ENCODE assay signal across 8 cellular contexts in the genomic region with DNA sequence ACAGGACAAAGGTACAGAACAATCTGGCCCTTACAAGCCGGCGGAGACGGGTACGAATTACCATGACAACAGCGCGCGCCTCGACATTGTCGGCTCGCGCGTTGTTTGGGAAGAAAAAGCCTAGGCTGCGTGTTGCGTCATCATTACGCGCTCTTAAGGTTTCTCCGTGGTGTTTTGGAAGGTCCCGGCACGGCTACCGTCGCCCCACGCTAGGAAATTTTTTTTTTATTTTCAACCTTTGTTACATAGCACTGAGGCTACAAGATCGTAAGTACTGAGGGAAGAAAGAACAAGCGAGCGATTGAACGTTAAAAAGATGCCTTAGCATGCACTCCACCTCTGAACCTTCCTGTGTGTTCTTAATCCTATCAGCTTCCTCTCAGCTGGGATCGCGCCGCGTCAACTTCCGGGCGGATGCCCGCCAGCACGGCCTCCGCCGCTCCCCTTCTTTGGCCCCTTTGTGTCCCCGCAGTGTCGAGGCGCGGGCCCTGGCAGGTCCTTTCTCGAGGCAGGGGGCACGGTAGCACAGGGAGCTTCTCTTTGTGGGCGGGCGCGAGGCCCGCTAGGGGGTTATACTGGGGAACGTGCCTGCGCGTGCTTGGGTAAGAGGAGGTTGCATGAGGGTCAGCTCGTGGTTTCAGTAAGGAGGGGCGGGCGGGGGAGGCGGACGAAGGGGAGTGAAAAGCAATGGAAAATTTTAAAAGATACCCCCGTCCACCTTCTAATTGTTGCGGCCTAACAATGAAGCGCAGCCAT. TPM values are rescaled to one million over a fixed set of nuclear protein-coding genes. Genes with fewer than 3 reads are reported as not detected.
DNase-seq lines count a peak whose midpoint lies in the region; ATAC-seq, FAIRE-seq and TF ChIP-seq lines count a peak whose summit lies in the region.

A gene with protein sequence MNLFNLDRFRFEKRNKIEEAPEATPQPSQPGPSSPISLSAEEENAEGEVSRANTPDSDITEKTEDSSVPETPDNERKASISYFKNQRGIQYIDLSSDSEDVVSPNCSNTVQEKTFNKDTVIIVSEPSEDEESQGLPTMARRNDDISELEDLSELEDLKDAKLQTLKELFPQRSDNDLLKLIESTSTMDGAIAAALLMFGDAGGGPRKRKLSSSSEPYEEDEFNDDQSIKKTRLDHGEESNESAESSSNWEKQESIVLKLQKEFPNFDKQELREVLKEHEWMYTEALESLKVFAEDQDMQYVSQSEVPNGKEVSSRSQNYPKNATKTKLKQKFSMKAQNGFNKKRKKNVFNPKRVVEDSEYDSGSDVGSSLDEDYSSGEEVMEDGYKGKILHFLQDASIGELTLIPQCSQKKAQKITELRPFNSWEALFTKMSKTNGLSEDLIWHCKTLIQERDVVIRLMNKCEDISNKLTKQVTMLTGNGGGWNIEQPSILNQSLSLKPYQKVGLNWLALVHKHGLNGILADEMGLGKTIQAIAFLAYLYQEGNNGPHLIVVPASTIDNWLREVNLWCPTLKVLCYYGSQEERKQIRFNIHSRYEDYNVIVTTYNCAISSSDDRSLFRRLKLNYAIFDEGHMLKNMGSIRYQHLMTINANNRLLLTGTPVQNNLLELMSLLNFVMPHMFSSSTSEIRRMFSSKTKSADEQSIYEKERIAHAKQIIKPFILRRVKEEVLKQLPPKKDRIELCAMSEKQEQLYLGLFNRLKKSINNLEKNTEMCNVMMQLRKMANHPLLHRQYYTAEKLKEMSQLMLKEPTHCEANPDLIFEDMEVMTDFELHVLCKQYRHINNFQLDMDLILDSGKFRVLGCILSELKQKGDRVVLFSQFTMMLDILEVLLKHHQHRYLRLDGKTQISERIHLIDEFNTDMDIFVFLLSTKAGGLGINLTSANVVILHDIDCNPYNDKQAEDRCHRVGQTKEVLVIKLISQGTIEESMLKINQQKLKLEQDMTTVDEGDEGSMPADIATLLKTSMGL (plus strand): TSS at position 397 of the 756 bp plus-strand sequence. CDS start 530 bp downstream, outside the sequence.

- peaks cover 4 to 17% of the 10 kb centered on the region in 2 experiments; a peak in 4 of 5 replicates for H3K36me3 ChIP-seq in HepG2 (replicated peaks in 1 of 2; ENCODE audit: control insufficient read depth in 1 of 2, insufficient read depth in 2 of 2, low read length in 2 of 2)

- in situ Hi-C loops in HepG2 (cut with HindIII; ENCODE audit: extremely low pct_ligation_motif_present, low pct_unique_long_range_greater_than_20kb) = no loop called here

- BruUV-seq in HepG2 (replicated peaks; lab: Mats Ljungman, UMichigan) = TSS peak; percentile 90

- ATAC-seq in GM19372 (IDR thresholded peaks at IDR 0.05; ENCODE audit: low read depth, unreplicated experiment) (peak; percentile 92), HG03558 (IDR thresholded peaks at IDR 0.05; ENCODE audit: extremely low read depth, unreplicated experiment) (peak; percentile 90), HepG2 (peak; percentile 98)

- intact Hi-C loops in HepG2 (cut with micrococcal nuclease; ENCODE audit: unreplicated experiment) = loop anchor here (1.0 to 5.0 kb wide), 2 partner anchors 59 to 90 kb away; no protein-coding TSS in a partner anchor

- peak within 1 kb of the TSS; percentile 91 for H3K9ac ChIP-seq in HepG2 (ENCODE audit: insufficient read depth, low read depth, low read length)

- peak within 1 kb of the TSS; percentile 77 to 81 (median 79) for H3K4me3 ChIP-seq in HepG2 (replicated peaks in 1 of 3; ENCODE audit: insufficient read depth in 1 of 3, low read depth in 2 of 3, low read length in 3 of 3)

- H3K4me2 ChIP-seq in HepG2 (ENCODE audit: low read depth, low read length) = peak within 1 kb of the TSS; percentile 89

- peak in 1 of 2 experiments; percentile 8; a peak in 1 of 4 replicates for TF ChIP-seq EP300 in HepG2 (IDR thresholded peaks at IDR 0.05; ENCODE audit: low read depth in 2 of 2, low read length in 2 of 2)
- TF ChIP-seq EP300 in HepG2 (CRISPR knock-in tag; IDR thresholded peaks at IDR 0.05; ENCODE audit: borderline replicate concordance) = 0 out of 2 replicates have a peak, but pooled peaks have one; percentile 41

- no peak for TF ChIP-seq RAD21 in HepG2 (CRISPR knock-in tag; IDR thresholded peaks at IDR 0.05)

- peaks cover 2% of the 10 kb centered on the region; the same call in 1 of the 2 replicates for H3K9me3 ChIP-seq in HepG2 (ENCODE audit: low read length)

- H3K27ac ChIP-seq in HepG2 (ENCODE audit: extremely low read length, insufficient read depth, low read length) = peak within 1 kb of the TSS; percentile 94

- peak; percentile 70 to 88 for TF ChIP-seq POLR2A in HepG2 (IDR thresholded peaks at IDR 0.05; ENCODE audit: insufficient read depth in 1 of 2, low read depth in 2 of 2, low read length in 2 of 2)

- TF ChIP-seq CTCF in HepG2 (CRISPR knock-in tag; IDR thresholded peaks at IDR 0.05) = 0 out of 2 replicates have a peak, but pooled peaks have one; percentile 13

- POLR2A ChIA-PET in HepG2 (lab: Yijun Ruan, JAX) = interaction anchor here (0.6 to 1.0 kb wide), 4 partner anchors 24 to 91 kb away, joined by 3 to 4 read pairs (median 4); no protein-coding TSS in a partner anchor

- CTCF ChIA-PET in HepG2 (lab: Yijun Ruan, JAX; ENCODE audit: low intra/inter-chr PET ratio, low total read pairs) = no interaction called here

- peak; percentile 33 to 98 (median 84) for DNase-seq in C1 segment of cervical spinal cord (lab: John Stamatoyannopoulos, UW)
- peak; percentile 84 for DNase-seq in NCI-H748 treated with DMSO at 0.1 percent for 48 hours (lab: John Stamatoyannopoulos, UW)
- DNase-seq in activated CD4-positive, alpha-beta T cell treated with anti-CD3 and anti-CD28 coated beads, Interleukin-2, amount 50 U/mL, for 24 hours (ENCODE audit: low read depth in 1 of 2, low spot score in 1 of 2) = peak; percentile 73 to 89
- peak; percentile 96 to 97 for DNase-seq in dermis microvascular lymphatic vessel endothelial cell (ENCODE audit: low read depth in 2 of 2)
- DNase-seq in HepG2 (ENCODE audit: low spot score) = peak; percentile 91
- DNase-seq in stimulated activated CD4-positive, alpha-beta T cell treated with anti-CD3 and anti-CD28 coated beads, Interleukin-4, amount 100 ng/mL, for 1 hour = peak; percentile 85

- no peak for FAIRE-seq in HepG2 (lab: Jason Lieb, UNC)

- H4K20me1 ChIP-seq in HepG2 (ENCODE audit: insufficient read depth, low read length) = no peaks in the 10 kb centered on the region

- WGBS in HepG2 (ENCODE audit: low lambda C conversion rate) = 1% methylated on average over 57 of the region's 57 CpGs

- H3K79me2 ChIP-seq in HepG2 (ENCODE audit: insufficient read depth, low read length) = peaks cover 35% of the 10 kb centered on the region

- peaks cover 29% of the 10 kb centered on the region for H3K4me1 ChIP-seq in HepG2 (ENCODE audit: insufficient read depth, low read length)

- H2AFZ ChIP-seq in HepG2 (ENCODE audit: low read length) = peak within 1 kb of the TSS; percentile 91

- H3K27me3 ChIP-seq in HepG2 (ENCODE audit: control insufficient read depth in 1 of 2, insufficient read depth in 2 of 2, low read length in 2 of 2) = no peaks in the 10 kb centered on the region; a peak in 1 of 5 replicates

TF ChIP-seq in HepG2, 621 proteins besides CTCF, POLR2A, EP300 and RAD21 (continues in another document):
- TF ChIP-seq PLRG1 (conservative IDR thresholded peaks at IDR 0.05) (no peak), ZNF564 (CRISPR knock-in tag; IDR thresholded peaks at IDR 0.05) (peak; percentile 36; the same call in 1 of the 2 replicates)
- TF ChIP-seq, protein P1, sequence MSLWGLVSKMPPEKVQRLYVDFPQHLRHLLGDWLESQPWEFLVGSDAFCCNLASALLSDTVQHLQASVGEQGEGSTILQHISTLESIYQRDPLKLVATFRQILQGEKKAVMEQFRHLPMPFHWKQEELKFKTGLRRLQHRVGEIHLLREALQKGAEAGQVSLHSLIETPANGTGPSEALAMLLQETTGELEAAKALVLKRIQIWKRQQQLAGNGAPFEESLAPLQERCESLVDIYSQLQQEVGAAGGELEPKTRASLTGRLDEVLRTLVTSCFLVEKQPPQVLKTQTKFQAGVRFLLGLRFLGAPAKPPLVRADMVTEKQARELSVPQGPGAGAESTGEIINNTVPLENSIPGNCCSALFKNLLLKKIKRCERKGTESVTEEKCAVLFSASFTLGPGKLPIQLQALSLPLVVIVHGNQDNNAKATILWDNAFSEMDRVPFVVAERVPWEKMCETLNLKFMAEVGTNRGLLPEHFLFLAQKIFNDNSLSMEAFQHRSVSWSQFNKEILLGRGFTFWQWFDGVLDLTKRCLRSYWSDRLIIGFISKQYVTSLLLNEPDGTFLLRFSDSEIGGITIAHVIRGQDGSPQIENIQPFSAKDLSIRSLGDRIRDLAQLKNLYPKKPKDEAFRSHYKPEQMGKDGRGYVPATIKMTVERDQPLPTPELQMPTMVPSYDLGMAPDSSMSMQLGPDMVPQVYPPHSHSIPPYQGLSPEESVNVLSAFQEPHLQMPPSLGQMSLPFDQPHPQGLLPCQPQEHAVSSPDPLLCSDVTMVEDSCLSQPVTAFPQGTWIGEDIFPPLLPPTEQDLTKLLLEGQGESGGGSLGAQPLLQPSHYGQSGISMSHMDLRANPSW (CRISPR knock-in tag; IDR thresholded peaks at IDR 0.05; ENCODE audit: borderline replicate concordance) = no peak

RNA-seq across cellular contexts. Expression of the gene that starts here (rescaled TPM):
- 26.3 and 28.6 TPM in 2 replicates for total RNA-seq in dermis microvascular lymphatic vessel endothelial cell
- total RNA-seq in HepG2 (2016; rRNA removed; fragmentation: Illumina TruSeq; extraction: Trizol) = 35.9 and 52.8 TPM in 2 replicates
- 3.1 and 5.0 TPM in 2 replicates for total RNA-seq in HepG2 (2016; cell fraction: cytosol; rRNA removed; fragmentation: Illumina TruSeq; extraction: Trizol; ENCODE audit: low read depth)
- total RNA-seq in HepG2 (2016; cell fraction: insoluble cytoplasmic fraction; rRNA removed; fragmentation: Illumina TruSeq; extraction: Trizol) = 35.6 and 51.2 TPM in 2 replicates
- 7.0 and 9.5 TPM in 2 replicates for total RNA-seq in HepG2 (2016; cell fraction: membrane; rRNA removed; fragmentation: Illumina TruSeq; extraction: Trizol)
- 51.3 and 53.6 TPM in 2 replicates for total RNA-seq in HepG2 (2016; cell fraction: nucleus; rRNA removed; fragmentation: Illumina TruSeq; extraction: Trizol)
- polyA plus RNA-seq in HepG2 (2011; rRNA removed) = 14.4 and 18.2 TPM in 2 replicates
- 5.0 and 8.5 TPM in 2 replicates for polyA plus RNA-seq in HepG2 (2011; cell fraction: cytosol; rRNA removed)
- polyA plus RNA-seq in HepG2 (2011; cell fraction: nucleus; rRNA removed) = 17.9 and 20.5 TPM in 2 replicates
- 13.0 and 15.0 TPM in 2 replicates for polyA plus RNA-seq in HepG2 (2012)
- polyA plus RNA-seq in HepG2 (2016; cell fraction: cytosol; fragmentation: Illumina TruSeq; extraction: Trizol; ENCODE audit: low read depth) = 0.44 and 0.62 TPM in 2 replicates
- polyA plus RNA-seq in HepG2 (2016; cell fraction: insoluble cytoplasmic fraction; fragmentation: Illumina TruSeq; extraction: Trizol; ENCODE audit: low read depth) = 31.9 and 32.0 TPM in 2 replicates
- 1.9 and 2.1 TPM in 2 replicates for polyA plus RNA-seq in HepG2 (2016; cell fraction: membrane; fragmentation: Illumina TruSeq; extraction: Trizol; ENCODE audit: low read depth)
- 41.8 and 42.7 TPM in 2 replicates for polyA plus RNA-seq in HepG2 (2016; cell fraction: nucleus; fragmentation: Illumina TruSeq; extraction: Trizol; ENCODE audit: insufficient read depth, low read depth)
- polyA minus RNA-seq in HepG2 (2011; rRNA and poly(A)+ RNA removed; ENCODE audit: low replicate concordance) = 8.5 and 10.5 TPM in 2 replicates
- 16.1 and 17.1 TPM in 2 replicates for polyA minus RNA-seq in HepG2 (2011; cell fraction: cytosol; rRNA and poly(A)+ RNA removed)
- 82.7 and 86.5 TPM in 2 replicates for polyA minus RNA-seq in HepG2 (2011; cell fraction: nucleus; rRNA and poly(A)+ RNA removed)

Comparison
In these comparisons a context has a peak if more than half of its experiments do, and no peak if none do; other contexts are left out.
1. Peak in every context shown above with its lines: DNase-seq, ATAC-seq, H3K4me3 ChIP-seq and H3K27ac ChIP-seq.